Comparison of ENCODE assay signal across 3 cellular contexts in genomic region chr7:125780153-125780552, GRCh38.
A peak's percentile ranks its signal among the peaks of the same experiment; 100 is the strongest.
TF ChIP-seq lines count a peak whose summit lies in the region.

No MANE protein-coding gene starts in this region.

TF ChIP-seq in HepG2, 621 proteins besides CTCF, POLR2A, EP300 and RAD21:
- TF ChIP-seq MAFF (IDR thresholded peaks at IDR 0.05; ENCODE audit: low read depth, low read length) (peak; percentile 80), NRL (CRISPR knock-in tag; IDR thresholded peaks at IDR 0.05; ENCODE audit: borderline replicate concordance) (no peak), HNRNPK (IDR thresholded peaks at IDR 0.05; ENCODE audit: low read depth, low read length, poor library complexity, severe bottlenecking) (no peak), CHCHD3 (CRISPR knock-in tag; IDR thresholded peaks at IDR 0.05) (no peak), EZH2 (conservative IDR thresholded peaks at IDR 0.05; ENCODE audit: low read depth, low read length) (no peak), ATAD3A (CRISPR knock-in tag; IDR thresholded peaks at IDR 0.05) (no peak), MAFK (conservative IDR thresholded peaks at IDR 0.05 in 1 of 2, IDR thresholded peaks at IDR 0.05 in 1 of 2; ENCODE audit: low read length in 2 of 2) (peak; percentile 77 to 92), EHMT2 (IDR thresholded peaks at IDR 0.05; ENCODE audit: borderline replicate concordance, low read depth, low read length) (no peak), NR2F6 (IDR thresholded peaks at IDR 0.05) (no peak), NR2F6 (CRISPR knock-in tag; IDR thresholded peaks at IDR 0.05) (no peak), ATF7 (IDR thresholded peaks at IDR 0.05) (no peak), ATF7 (CRISPR knock-in tag; IDR thresholded peaks at IDR 0.05) (no peak), NR3C1 (CRISPR knock-in tag; IDR thresholded peaks at IDR 0.05) (no peak), NFE2 (CRISPR knock-in tag; IDR thresholded peaks at IDR 0.05) (no peak), NR2C2 (CRISPR knock-in tag; IDR thresholded peaks at IDR 0.05; ENCODE audit: borderline replicate concordance) (no peak), FOXJ3 (CRISPR knock-in tag; IDR thresholded peaks at IDR 0.05; ENCODE audit: borderline replicate concordance) (no peak)

TF ChIP-seq in IMR-90, 13 proteins besides CTCF, POLR2A, EP300 and RAD21:
- no peak for TF ChIP-seq ELK1 (IDR thresholded peaks at IDR 0.05; ENCODE audit: borderline replicate concordance, low read depth, low read length)
- TF ChIP-seq MAFK (IDR thresholded peaks at IDR 0.05; ENCODE audit: low read depth, low read length), result peak; percentile 84

TF ChIP-seq in K562, 482 proteins besides CTCF, POLR2A, EP300 and RAD21:
- peak; percentile 69 for TF ChIP-seq ZNF316 (IDR thresholded peaks at IDR 0.05)
- TF ChIP-seq ZFP1 (CRISPR knock-in tag; IDR thresholded peaks at IDR 0.05), result no peak
- TF ChIP-seq DNMT1 (IDR thresholded peaks at IDR 0.05), result no peak
- no peak for TF ChIP-seq E2F8 (IDR thresholded peaks at IDR 0.05; ENCODE audit: low read depth, partially characterized antibody)
- TF ChIP-seq MITF (IDR thresholded peaks at IDR 0.05), result no peak
- TF ChIP-seq HOXB6 (CRISPR knock-in tag; IDR thresholded peaks at IDR 0.05; ENCODE audit: borderline replicate concordance), result no peak
- TF ChIP-seq MAFF (IDR thresholded peaks at IDR 0.05; ENCODE audit: low read length), result peak; percentile 64
- no peak for TF ChIP-seq NKRF (IDR thresholded peaks at IDR 0.05; ENCODE audit: borderline replicate concordance)
- TF ChIP-seq ZSCAN32 (CRISPR knock-in tag; IDR thresholded peaks at IDR 0.05), result no peak
- no peak for TF ChIP-seq HES1 (IDR thresholded peaks at IDR 0.05; ENCODE audit: low read depth)
- TF ChIP-seq GTF2B (IDR thresholded peaks at IDR 0.05; ENCODE audit: extremely low read depth, insufficient read length), result no peak
- peak; percentile 28; the same call in 1 of the 2 replicates for TF ChIP-seq C11orf30 (IDR thresholded peaks at IDR 0.05; ENCODE audit: low read depth)
- no peak for TF ChIP-seq ZNF239 (CRISPR knock-in tag; IDR thresholded peaks at IDR 0.05)
- TF ChIP-seq ZNF449 (CRISPR knock-in tag; IDR thresholded peaks at IDR 0.05), result no peak
- peak; percentile 62; the same call in 1 of the 2 replicates for TF ChIP-seq MAFK (IDR thresholded peaks at IDR 0.05; ENCODE audit: low read length)
- no peak for TF ChIP-seq ZNF184 (CRISPR knock-in tag; IDR thresholded peaks at IDR 0.05)
- TF ChIP-seq MAFG (tag; conservative IDR thresholded peaks at IDR 0.05), result peak; percentile 50; the same call in 1 of the 2 replicates
